1 cellular context compared by ENCODE assay signal in genomic region chr6:50093116-50093937, GRCh38.
A peak's percentile ranks its signal among the peaks of the same experiment; 100 is the strongest.
TF ChIP-seq lines count a peak whose summit lies in the region.

No MANE protein-coding gene starts in this region.

TF ChIP-seq in HepG2, 621 proteins besides CTCF, POLR2A, EP300 and RAD21 (continued from another document and continues in another):
- TF ChIP-seq POLR2AphosphoS2 (IDR thresholded peaks at IDR 0.05; ENCODE audit: low read depth, low read length): no peak
- no peak for TF ChIP-seq EEA1 (CRISPR knock-in tag; IDR thresholded peaks at IDR 0.05; ENCODE audit: borderline replicate concordance)
- TF ChIP-seq ZNF407 (CRISPR knock-in tag; IDR thresholded peaks at IDR 0.05; ENCODE audit: not compliant biosample characterization): no peak
- TF ChIP-seq ZBTB2 (CRISPR knock-in tag; IDR thresholded peaks at IDR 0.05; ENCODE audit: low read depth): no peak
- TF ChIP-seq ZNF280B (CRISPR knock-in tag; IDR thresholded peaks at IDR 0.05; ENCODE audit: borderline replicate concordance): no peak
- TF ChIP-seq ZNF547 (CRISPR knock-in tag; IDR thresholded peaks at IDR 0.05): no peak
- no peak for TF ChIP-seq THAP7 (CRISPR knock-in tag; IDR thresholded peaks at IDR 0.05)
- TF ChIP-seq HNF4A (CRISPR knock-in tag; IDR thresholded peaks at IDR 0.05): peak; percentile 74
- peak; percentile 63; the same call in 1 of the 2 replicates for TF ChIP-seq NFIC (IDR thresholded peaks at IDR 0.05; ENCODE audit: low read length)
- no peak for TF ChIP-seq ELF1 (CRISPR knock-in tag; IDR thresholded peaks at IDR 0.05)
- peak; percentile 67; the same call in 1 of the 2 replicates for TF ChIP-seq MIER2 (CRISPR knock-in tag; IDR thresholded peaks at IDR 0.05)
- TF ChIP-seq ZNF549 (CRISPR knock-in tag; IDR thresholded peaks at IDR 0.05): no peak
- no peak for TF ChIP-seq POLR2G (IDR thresholded peaks at IDR 0.05; ENCODE audit: low read depth, low read length)
- no peak for TF ChIP-seq ZNF724P (CRISPR knock-in tag; IDR thresholded peaks at IDR 0.05; ENCODE audit: borderline replicate concordance)
- TF ChIP-seq DMAP1 (CRISPR knock-in tag; IDR thresholded peaks at IDR 0.05): 0 out of 2 replicates have a peak, but pooled peaks have one; percentile 18
- TF ChIP-seq XRCC5 (optimal IDR thresholded peaks at IDR 0.05; ENCODE audit: low read length): no peak
- TF ChIP-seq FOXK2 (IDR thresholded peaks at IDR 0.05): peak; percentile 93
- peak; percentile 91; the same call in 1 of the 2 replicates for TF ChIP-seq SMAD3 (CRISPR knock-in tag; IDR thresholded peaks at IDR 0.05)
- TF ChIP-seq KMT2A (CRISPR knock-in tag; IDR thresholded peaks at IDR 0.05): no peak
- TF ChIP-seq ATF3 (CRISPR knock-in tag; IDR thresholded peaks at IDR 0.05): no peak
- TF ChIP-seq CEBPZ (IDR thresholded peaks at IDR 0.05; ENCODE audit: low read length): no peak
- no peak for TF ChIP-seq IKZF1 (IDR thresholded peaks at IDR 0.05)
- peak; percentile 38; the same call in 1 of the 2 replicates for TF ChIP-seq STAT6 (CRISPR knock-in tag; IDR thresholded peaks at IDR 0.05; ENCODE audit: borderline replicate concordance)
- peak; percentile 99 for TF ChIP-seq SALL1 (CRISPR knock-in tag; IDR thresholded peaks at IDR 0.05)
- TF ChIP-seq ZSCAN9 (CRISPR knock-in tag; IDR thresholded peaks at IDR 0.05; ENCODE audit: borderline replicate concordance): peak; percentile 65; the same call in 1 of the 2 replicates
- TF ChIP-seq ATRX (CRISPR knock-in tag; IDR thresholded peaks at IDR 0.05; ENCODE audit: borderline replicate concordance): no peak
- no peak for TF ChIP-seq ZNF597 (CRISPR knock-in tag; IDR thresholded peaks at IDR 0.05)
- TF ChIP-seq ETV6 (CRISPR knock-in tag; conservative IDR thresholded peaks at IDR 0.05): no peak
- TF ChIP-seq ZNF3 (CRISPR knock-in tag; IDR thresholded peaks at IDR 0.05): no peak; the same call in 1 of the 2 replicates
- TF ChIP-seq RNF219 (CRISPR knock-in tag; IDR thresholded peaks at IDR 0.05): no peak
- TF ChIP-seq KAT2B (IDR thresholded peaks at IDR 0.05; ENCODE audit: borderline replicate concordance, low read depth, low read length): no peak
- TF ChIP-seq NRL (CRISPR knock-in tag; IDR thresholded peaks at IDR 0.05; ENCODE audit: borderline replicate concordance): no peak
- no peak for TF ChIP-seq ZNF766 (CRISPR knock-in tag; IDR thresholded peaks at IDR 0.05; ENCODE audit: borderline replicate concordance)
- TF ChIP-seq RARA (CRISPR knock-in tag; IDR thresholded peaks at IDR 0.05): peak; percentile 75
- no peak for TF ChIP-seq ZNF781 (CRISPR knock-in tag; IDR thresholded peaks at IDR 0.05; ENCODE audit: borderline replicate concordance, not compliant biosample characterization)
- TF ChIP-seq DNMT1 (CRISPR knock-in tag; IDR thresholded peaks at IDR 0.05): no peak
- no peak for TF ChIP-seq EZH2 (conservative IDR thresholded peaks at IDR 0.05; ENCODE audit: low read depth, low read length)
- peak; percentile 86 for TF ChIP-seq DPF2 (CRISPR knock-in tag; IDR thresholded peaks at IDR 0.05; ENCODE audit: borderline replicate concordance, low read depth)
- no peak for TF ChIP-seq ZNF589 (CRISPR knock-in tag; conservative IDR thresholded peaks at IDR 0.05)
- TF ChIP-seq ZNF7 (CRISPR knock-in tag; IDR thresholded peaks at IDR 0.05): no peak
- peak; percentile 69; the same call in 1 of the 2 replicates for TF ChIP-seq ZNF614 (CRISPR knock-in tag; IDR thresholded peaks at IDR 0.05; ENCODE audit: borderline replicate concordance)
